1 cellular context compared by ENCODE assay signal in genomic region chr9:111148390-111148993, GRCh38.
TF ChIP-seq lines count a peak whose summit lies in the region.

No MANE protein-coding gene starts in this region.

TF ChIP-seq in SK-N-SH, 30 proteins besides CTCF, POLR2A, EP300 and RAD21 (continued from another document):
- TF ChIP-seq REST (IDR thresholded peaks at IDR 0.05; ENCODE audit: low read depth, low read length) (no peak), IRF3 (IDR thresholded peaks at IDR 0.05; ENCODE audit: low read depth, low read length) (no peak), JUND (IDR thresholded peaks at IDR 0.05) (no peak), SMC3 (IDR thresholded peaks at IDR 0.05; ENCODE audit: low read depth, low read length) (no peak), TAF1 (IDR thresholded peaks at IDR 0.05; ENCODE audit: borderline replicate concordance, low read depth, low read length) (no peak), ELF1 (IDR thresholded peaks at IDR 0.05) (no peak), POLR2AphosphoS5 (IDR thresholded peaks at IDR 0.05; ENCODE audit: low read depth, low read length) (no peak), EZH2phosphoT487 (IDR thresholded peaks at IDR 0.05; ENCODE audit: borderline replicate concordance, low read depth) (no peak), MAX (IDR thresholded peaks at IDR 0.05; ENCODE audit: low read depth) (no peak), PBX3 (IDR thresholded peaks at IDR 0.05) (no peak), RFX5 (IDR thresholded peaks at IDR 0.05; ENCODE audit: low read length) (no peak), RXRA (IDR thresholded peaks at IDR 0.05; ENCODE audit: borderline replicate concordance, low read depth) (no peak), FOXJ3 (CRISPR knock-in tag; IDR thresholded peaks at IDR 0.05) (no peak), CHD2 (IDR thresholded peaks at IDR 0.05; ENCODE audit: low read length, partially characterized antibody) (no peak)
TF ChIP-seq in SK-N-SH: peak in this region for 0.
